ENCODE assay signal across 12 cellular contexts in genomic region chr17:55612691-55613141, GRCh38.
"Had no signal": no experiment of that assay in that cellular context is flagged by ENCODE, and none has a peak within 500 bp of the region (broad histone marks: within the 10 kb centered on the region; RNA-seq: fewer than 3 reads in every experiment).

No MANE protein-coding gene starts in this region.

- H3K4me3 ChIP-seq: gastrocnemius medialis, prostate gland, SK-N-MC had no signal

- H3K9me3 ChIP-seq: gastrocnemius medialis, prostate gland had no signal

- H3K27ac ChIP-seq: gastrocnemius medialis, prostate gland, SK-N-MC had no signal

- H3K36me3 ChIP-seq: gastrocnemius medialis, prostate gland had no signal

- DNase-seq: activated CD4-positive, alpha-beta T cell treated with anti-CD3 and anti-CD28 coated beads for 48 hours; activated naive CD4-positive, alpha-beta T cell treated with anti-CD3 and anti-CD28 coated beads, Interleukin-2, amount 10 ng/mL, durations not matched to agents 7 days and 5 days; gastrocnemius medialis; mammary epithelial cell; occipital lobe; stimulated activated CD4-positive, alpha-beta T cell treated with anti-CD3 and anti-CD28 coated beads, Interleukin-12 subunit alpha, Interleukin-12 subunit beta, amount 100 ng/mL, for 4 hours; stimulated activated CD4-positive, alpha-beta T cell treated with anti-CD3 and anti-CD28 coated beads, Interleukin-2, amount 100 ng/mL, for 48 hours; stimulated activated naive CD4-positive, alpha-beta T cell treated with Interleukin-2 at 50 U/mL for 16 hours had no signal

- H3K27me3 ChIP-seq: gastrocnemius medialis had no signal

- ATAC-seq: gastrocnemius medialis; natural killer cell treated with Interleukin-12 subunit alpha and Interleukin-12 subunit beta and Interleukin-15 and Interleukin-18, amount 100 ng/mL, for 72 hours; sciatic nerve had no signal
